Comparison of ENCODE assay signal across 22 cellular contexts in genomic region chr13:75670496-75670895, GRCh38. TPM values are rescaled to one million over a fixed set of nuclear protein-coding genes. Genes with fewer than 3 reads are reported as not detected.
DNase-seq lines count a peak whose midpoint lies in the region; ATAC-seq, FAIRE-seq and TF ChIP-seq lines count a peak whose summit lies in the region.
"Had no signal": no experiment of that assay in that cellular context is flagged by ENCODE, and none has a peak within 500 bp of the region (broad histone marks: within the 10 kb centered on the region; RNA-seq: fewer than 3 reads in every experiment).

No MANE protein-coding gene starts in this region.

- no TSS peak for BruUV-seq in IMR-90 (replicated peaks; lab: Mats Ljungman, UMichigan)

- H3K9me3 Mint-ChIP-seq in astrocyte (ENCODE audit: unreplicated experiment), result no peaks in the 10 kb centered on the region
- H3K9me3 Mint-ChIP-seq: CD4-positive, alpha-beta T cell had no signal

- H3K27ac Mint-ChIP-seq in astrocyte (ENCODE audit: unreplicated experiment), result no peak overlapping the region
- H3K27ac Mint-ChIP-seq: CD4-positive, alpha-beta T cell had no signal

- POLR2A ChIA-PET in IMR-90 (lab: Charles Lee; ENCODE audit: unreplicated experiment), result no interaction called here

- no CpG with 5 or more reads among the region's 1 CpG for WGBS in IMR-90 (ENCODE audit: extremely low coverage in 2 of 2, insufficient read length in 1 of 2), 2 experiments

- H3K36me3 ChIP-seq in IMR-90 (ENCODE audit: control insufficient read depth, insufficient read depth, low read length), result peaks cover 2% of the 10 kb centered on the region; the same call in 1 of the 2 replicates
- peaks cover 4% of the 10 kb centered on the region for H3K36me3 ChIP-seq in astrocyte (ENCODE audit: insufficient read depth, low read length)
- no peaks in the 10 kb centered on the region for H3K36me3 ChIP-seq in effector memory CD4-positive, alpha-beta T cell (ENCODE audit: control insufficient read depth, insufficient read depth, low read length)

- in situ Hi-C loops in IMR-90 (cut with MboI; ENCODE audit: low sequenced_read_pairs), result no loop called here

- H3K79me2 ChIP-seq in astrocyte (ENCODE audit: insufficient read depth, low read length), result peaks cover 98% of the 10 kb centered on the region

- no peaks in the 10 kb centered on the region for H3K36me3 Mint-ChIP-seq in astrocyte (ENCODE audit: low read depth, unreplicated experiment)

- peak; percentile 57 for ATAC-seq in IMR-90 (ENCODE audit: low read depth)
- ATAC-seq in HG03354 (IDR thresholded peaks at IDR 0.05; ENCODE audit: poor library complexity, severe bottlenecking, unreplicated experiment), result no peak
- ATAC-seq: A549, K562 had no signal

- H3K9me3 ChIP-seq in IMR-90 (ENCODE audit: control insufficient read depth, insufficient read depth, low read length) (no peaks in the 10 kb centered on the region), astrocyte (ENCODE audit: insufficient read depth, low read depth, low read length) (no peaks in the 10 kb centered on the region)
- no peaks in the 10 kb centered on the region for H3K9me3 ChIP-seq in effector memory CD4-positive, alpha-beta T cell (ENCODE audit: control insufficient read depth, low read length)
- H3K9me3 ChIP-seq: A549, Caco-2 had no signal

- no peak overlapping the region for H4K8ac ChIP-seq in IMR-90 (ENCODE audit: low read depth in 2 of 2, low read length in 2 of 2)

- TF ChIP-seq CTCF in IMR-90 (conservative IDR thresholded peaks at IDR 0.05; ENCODE audit: low read depth, low read length), result no peak
- TF ChIP-seq CTCF in astrocyte (IDR thresholded peaks at IDR 0.05; ENCODE audit: insufficient read depth, low read depth, low read length), result no peak
- no peak for TF ChIP-seq CTCF in fibroblast of mammary gland (conservative IDR thresholded peaks at IDR 0.05; ENCODE audit: control insufficient read depth, insufficient read depth, low read depth, low read length)

- no peak overlapping the region for H3K4me3 ChIP-seq in IMR-90 (ENCODE audit: insufficient read depth, low read depth, low read length)
- no peak overlapping the region for H3K4me3 ChIP-seq in astrocyte (ENCODE audit: insufficient read depth, low read depth, low read length)
- no peak overlapping the region for H3K4me3 ChIP-seq in fibroblast of mammary gland (ENCODE audit: control insufficient read depth, low read depth, low read length)
- no peak overlapping the region for H3K4me3 ChIP-seq in effector memory CD4-positive, alpha-beta T cell (ENCODE audit: insufficient read depth, low read depth, low read length, poor library complexity, severe bottlenecking)
- H3K4me3 ChIP-seq: A549, K562 had no signal

- H3K4me1 ChIP-seq in IMR-90 (ENCODE audit: control insufficient read depth, insufficient read depth, low read length) (peaks cover 20% of the 10 kb centered on the region), astrocyte (ENCODE audit: insufficient read depth, low read length) (peaks cover 7% of the 10 kb centered on the region)
- no peaks in the 10 kb centered on the region for H3K4me1 ChIP-seq in effector memory CD4-positive, alpha-beta T cell (ENCODE audit: control insufficient read depth, insufficient read depth, low read length, poor library complexity, severe bottlenecking)

- H2BK15ac ChIP-seq in IMR-90 (ENCODE audit: low read depth, low read length), result no peak overlapping the region

- H3K4me1 Mint-ChIP-seq in astrocyte (ENCODE audit: low read depth, unreplicated experiment), result peaks cover 18% of the 10 kb centered on the region

- peaks cover 7 to 54% of the 10 kb centered on the region in 2 experiments; a peak in 3 of 4 replicates for H3K79me1 ChIP-seq in IMR-90 (ENCODE audit: low read depth in 1 of 2, low read length in 2 of 2)

- H4K91ac ChIP-seq in IMR-90 (ENCODE audit: insufficient read depth, low read depth, low read length), result no peak overlapping the region

- TF ChIP-seq POLR2A in IMR-90 (IDR thresholded peaks at IDR 0.05; ENCODE audit: low read depth, low read length), result no peak

- no peak overlapping the region for H3K14ac ChIP-seq in IMR-90 (replicated peaks; ENCODE audit: low read depth, low read length)

- no peaks in the 10 kb centered on the region for H3K27me3 Mint-ChIP-seq in astrocyte (ENCODE audit: low read depth, unreplicated experiment)
- H3K27me3 Mint-ChIP-seq: CD4-positive, alpha-beta T cell had no signal

- no peak overlapping the region for H3K9ac ChIP-seq in IMR-90 (ENCODE audit: low read depth, low read length)
- H3K9ac ChIP-seq in astrocyte (ENCODE audit: low read length), result no peak overlapping the region

- no peak overlapping the region for H3K4me3 Mint-ChIP-seq in astrocyte (ENCODE audit: unreplicated experiment)
- H3K4me3 Mint-ChIP-seq: CD4-positive, alpha-beta T cell had no signal

- H3K4ac ChIP-seq in IMR-90 (ENCODE audit: low read depth, low read length), result no peak overlapping the region

- no peak overlapping the region for H2AK9ac ChIP-seq in IMR-90 (replicated peaks; ENCODE audit: low read depth, low read length, poor library complexity)

- CTCF ChIA-PET in IMR-90 (lab: Yijun Ruan, JAX), result interaction anchor here (1.0 kb wide), 1 partner anchor 717 kb away, joined by 3 read pairs; no protein-coding TSS in a partner anchor

- H3K27ac ChIP-seq in IMR-90 (ENCODE audit: insufficient read depth, low read length), result peak overlapping the region; percentile 38; the same call in 1 of the 2 replicates
- no peak overlapping the region for H3K27ac ChIP-seq in astrocyte (ENCODE audit: low read depth, low read length)
- no peak overlapping the region for H3K27ac ChIP-seq in effector memory CD4-positive, alpha-beta T cell (ENCODE audit: insufficient read depth, low read length, poor library complexity, severe bottlenecking)
- H3K27ac ChIP-seq: A549 had no signal

- H4K20me1 ChIP-seq in IMR-90 (ENCODE audit: insufficient read depth, low read length), result peaks cover 83% of the 10 kb centered on the region
- H4K20me1 ChIP-seq in astrocyte (ENCODE audit: insufficient read depth, low read length), result peaks cover 76% of the 10 kb centered on the region

- no peak overlapping the region for H3K56ac ChIP-seq in IMR-90 (ENCODE audit: extremely low read depth, insufficient read depth, low read length)

- H2BK20ac ChIP-seq in IMR-90 (ENCODE audit: low read depth, low read length), result no peak overlapping the region; the same call in 1 of the 2 replicates

- no peak overlapping the region for H3K18ac ChIP-seq in IMR-90 (ENCODE audit: low read depth, low read length)

- H2AFZ ChIP-seq in IMR-90 (replicated peaks; ENCODE audit: low read length, poor library complexity) (no peak overlapping the region), astrocyte (ENCODE audit: low read depth, low read length) (no peak overlapping the region)

- FAIRE-seq in astrocyte (lab: Jason Lieb, UNC) (no peak), HTR-8/SVneo (lab: Jason Lieb, UNC) (no peak)
- FAIRE-seq: A549, K562 had no signal

- dilution Hi-C loops in IMR-90 (cut with HindIII; ENCODE audit: low sequenced_read_pairs, unreplicated experiment), result no loop called here

- H2BK120ac ChIP-seq in IMR-90 (ENCODE audit: low read depth, low read length), result no peak overlapping the region

- intact Hi-C loops in IMR-90 (cut with micrococcal nuclease), result loop anchor here (5.0 kb wide), 1 partner anchor 1232 kb away; no protein-coding TSS in a partner anchor

- DNase-seq in ELR (ENCODE audit: low read depth) (peak; percentile 84), IMR-90 (peak; percentile 77), astrocyte (ENCODE audit: low read depth) (no peak), fibroblast of mammary gland (ENCODE audit: low read depth) (peak; percentile 36), HTR-8/SVneo (ENCODE audit: insufficient read length, low spot score) (no peak)
- DNase-seq in stimulated activated CD4-positive, alpha-beta T cell treated with anti-CD3 and anti-CD28 coated beads, Interleukin-12 subunit alpha, Interleukin-12 subunit beta, amount 100 ng/mL, for 4 hours, result no peak
- DNase-seq in effector memory CD4-positive, alpha-beta T cell, result no peak
- DNase-seq: Caco-2; CD4-positive, alpha-beta T cell; DMS153; H7; NCI-H1417; NCI-H187 treated with DMSO at 0.1 percent for 48 hours; NCI-H2227 treated with DMSO at 0.1 percent for 48 hours; NCI-H510A treated with DMSO at 0.1 percent for 48 hours; NCI-H774; OCI-M1; RPMI8226; SIG-M5 had no signal

- no peaks in the 10 kb centered on the region for H3K27me3 ChIP-seq in IMR-90 (ENCODE audit: control insufficient read depth, insufficient read depth, low read length)
- H3K27me3 ChIP-seq in astrocyte (ENCODE audit: insufficient read depth, low read length), result no peaks in the 10 kb centered on the region
- H3K27me3 ChIP-seq in effector memory CD4-positive, alpha-beta T cell (replicated peaks; ENCODE audit: control insufficient read depth, insufficient read depth, low read length, poor library complexity, severe bottlenecking), result no peaks in the 10 kb centered on the region

- H2BK5ac ChIP-seq in IMR-90 (ENCODE audit: low read depth, low read length, poor library complexity, severe bottlenecking), result peak overlapping the region; percentile 62

- peaks cover 17% of the 10 kb centered on the region for H3K9me1 ChIP-seq in IMR-90 (ENCODE audit: insufficient read depth, low read length)

- H4K5ac ChIP-seq in IMR-90 (ENCODE audit: low read depth, low read length), result no peak overlapping the region

- no peak overlapping the region; the same call in 1 of the 2 replicates for H2AK5ac ChIP-seq in IMR-90 (ENCODE audit: low read depth, low read length)

- peak overlapping the region; percentile 23; the same call in 1 of the 2 replicates for H3K4me2 ChIP-seq in IMR-90 (ENCODE audit: low read depth, low read length)
- peak overlapping the region; percentile 16 for H3K4me2 ChIP-seq in astrocyte (ENCODE audit: low read length)
- H3K4me2 ChIP-seq: A549 had no signal

- H3K23ac ChIP-seq in IMR-90 (ENCODE audit: low read depth, low read length), result no peak overlapping the region

- TF ChIP-seq RAD21 in IMR-90 (IDR thresholded peaks at IDR 0.05; ENCODE audit: low read length), result no peak

TF ChIP-seq in IMR-90, 13 proteins besides CTCF, POLR2A, EP300 and RAD21:
- no peak for TF ChIP-seq NFE2L2 (IDR thresholded peaks at IDR 0.05; ENCODE audit: low read depth, low read length)

RNA-seq across cellular contexts. Expression of gene LMO7, which starts 34.4 kb away (rescaled TPM):
- 367 and 485 TPM in 2 replicates for total RNA-seq in IMR-90 (2012; rRNA removed)
- polyA plus RNA-seq in IMR-90 (2012; rRNA removed), result 222 and 266 TPM in 2 replicates
- polyA plus RNA-seq in IMR-90 (2012; cell fraction: cytosol; rRNA removed), result 78.3 and 114 TPM in 2 replicates
- polyA plus RNA-seq in IMR-90 (2012; cell fraction: nucleus; rRNA removed; ENCODE audit: low replicate concordance), result 533 and 693 TPM in 2 replicates
- 52.2 and 64.2 TPM in 2 replicates for total RNA-seq in astrocyte

Comparison
In these comparisons a context has a peak if more than half of its experiments do, and no peak if none do; other contexts are left out.
1. DNase-seq: peak in ELR (single experiment), IMR-90 (single experiment) and fibroblast of mammary gland (single experiment); none in astrocyte (single experiment), stimulated activated CD4-positive, alpha-beta T cell treated with anti-CD3 and anti-CD28 coated beads, Interleukin-12 subunit alpha, Interleukin-12 subunit beta, amount 100 ng/mL, for 4 hours (single experiment), effector memory CD4-positive, alpha-beta T cell (0 of 3) and HTR-8/SVneo (single experiment).